Comparison of ENCODE assay signal across 15 cellular contexts in genomic region chr5:64532212-64532611, GRCh38. TPM values are rescaled to one million over a fixed set of nuclear protein-coding genes. Genes with fewer than 3 reads are reported as not detected.
"Had no signal": no experiment of that assay in that cellular context is flagged by ENCODE, and none has a peak within 500 bp of the region (broad histone marks: within the 10 kb centered on the region; RNA-seq: fewer than 3 reads in every experiment).

No MANE protein-coding gene starts in this region.

- H3K9me3 ChIP-seq: esophagus squamous epithelium, lower lobe of right lung, tibial nerve had no signal

- ATAC-seq: left cardiac atrium, lower lobe of right lung had no signal

- H3K27me3 ChIP-seq: dorsolateral prefrontal cortex, esophagus squamous epithelium, tibial nerve had no signal

- H3K4me1 ChIP-seq: lower lobe of right lung, tibial nerve had no signal

- H3K36me3 ChIP-seq: esophagus squamous epithelium, lower lobe of right lung, tibial nerve had no signal

- FAIRE-seq: bronchial epithelial cell had no signal

- H3K27ac ChIP-seq: esophagus squamous epithelium, lower lobe of right lung, skin epidermis, tibial nerve, VCaP had no signal

- H3K4me3 ChIP-seq: dorsolateral prefrontal cortex, esophagus squamous epithelium, lower lobe of right lung, skin epidermis, tibial nerve had no signal

- DNase-seq: activated CD4-positive, alpha-beta memory T cell treated with anti-CD3 and anti-CD28 coated beads, Interleukin-2, amount 10 ng/mL, durations not matched to agents 7 days and 5 days; activated gamma-delta T cell treated with Interleukin-2 at 50 U/mL for 16 hours; activated naive CD8-positive, alpha-beta T cell treated with anti-CD3 and anti-CD28 coated beads for 36 hours; activated T-cell treated with anti-CD3 and anti-CD28 coated beads, Interleukin-2, amount 50 U/mL, for 48 hours; dorsolateral prefrontal cortex; esophagus squamous epithelium; foreskin fibroblast; immature natural killer cell; left cardiac atrium; lower lobe of right lung; naive B cell had no signal

RNA-seq across cellular contexts. Expression of gene RGS7BP, which starts 26.4 kb away (rescaled TPM):
- total RNA-seq: activated CD4-positive, alpha-beta memory T cell treated with anti-CD3 and anti-CD28 coated beads, Interleukin-2, amount 10 ng/mL, durations not matched to agents 7 days and 5 days; activated naive CD8-positive, alpha-beta T cell treated with anti-CD3 and anti-CD28 coated beads for 36 hours; bronchial epithelial cell had no signal
- polyA plus RNA-seq: immature natural killer cell had no signal
